In the genomic region with DNA sequence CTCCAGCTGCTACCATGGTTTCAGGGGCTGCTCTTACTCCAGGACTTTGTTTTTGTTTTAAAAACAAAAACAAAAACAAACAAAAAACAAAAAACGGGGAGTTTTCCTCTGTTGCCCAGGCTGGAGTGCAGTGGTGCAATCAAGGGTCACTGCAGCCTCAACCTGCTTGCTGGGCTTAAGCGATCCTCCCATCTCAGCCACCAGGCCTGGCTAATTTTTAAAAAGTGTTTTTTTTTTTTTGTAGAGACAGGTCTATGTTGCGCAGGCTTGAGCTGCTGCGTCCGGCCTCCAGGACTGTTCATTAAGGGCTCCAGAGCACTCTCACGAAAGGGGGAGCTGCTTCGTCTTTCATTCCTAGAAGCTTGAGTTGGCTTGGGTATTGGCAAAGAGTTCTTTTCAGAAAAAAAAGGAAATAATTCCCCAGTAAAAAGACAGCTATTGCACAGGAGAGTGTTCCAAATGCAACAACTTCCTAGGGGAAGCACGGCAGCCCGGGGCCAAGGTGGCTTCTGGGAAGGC, we compare ENCODE assay signal across 19 cellular contexts.
"Had no signal": no experiment of that assay in that cellular context is flagged by ENCODE, and none has a peak within 500 bp of the region (broad histone marks: within the 10 kb centered on the region; RNA-seq: fewer than 3 reads in every experiment).

No MANE protein-coding gene starts in this region.

- H3K27ac ChIP-seq: coronary artery, dorsolateral prefrontal cortex, epithelial cell of prostate, esophagus muscularis mucosa, foreskin keratinocyte, testis, tibial nerve, upper lobe of right lung, vagina had no signal

- H3K27me3 ChIP-seq: dorsolateral prefrontal cortex, esophagus muscularis mucosa, testis, tibial nerve, upper lobe of right lung, vagina had no signal

- DNase-seq: dorsolateral prefrontal cortex; effector CD8-positive, alpha-beta T cell; foreskin keratinocyte; immature natural killer cell; left cardiac atrium; mesendoderm; naive B cell; small intestine; stimulated activated CD4-positive, alpha-beta T cell treated with anti-CD3 and anti-CD28 coated beads, Interleukin-4, amount 100 ng/mL, for 1 hour; stimulated activated CD8-positive, alpha-beta memory T cell treated with anti-CD3 and anti-CD28 coated beads, Interleukin-4, amount 100 ng/mL, for 48 hours; testis; upper lobe of right lung had no signal

- H3K9me3 ChIP-seq: esophagus muscularis mucosa, testis, tibial nerve, upper lobe of right lung, vagina had no signal

- H3K36me3 ChIP-seq: esophagus muscularis mucosa, tibial nerve, upper lobe of right lung, vagina had no signal

- FAIRE-seq: keratinocyte, small intestine had no signal

- H3K4me1 ChIP-seq: upper lobe of right lung had no signal

- H3K4me3 ChIP-seq: coronary artery, dorsolateral prefrontal cortex, esophagus muscularis mucosa, testis, tibial nerve, upper lobe of right lung, vagina had no signal

- ATAC-seq: foreskin keratinocyte; left cardiac atrium; stimulated activated effector memory CD8-positive, alpha-beta T cell treated with anti-CD3 and anti-CD28 coated beads, Interleukin-12 subunit alpha, Interleukin-12 subunit beta, amount 100 ng/mL, for 72 hours; upper lobe of right lung had no signal
